24 cellular contexts compared by ENCODE assay signal in the genomic region with DNA sequence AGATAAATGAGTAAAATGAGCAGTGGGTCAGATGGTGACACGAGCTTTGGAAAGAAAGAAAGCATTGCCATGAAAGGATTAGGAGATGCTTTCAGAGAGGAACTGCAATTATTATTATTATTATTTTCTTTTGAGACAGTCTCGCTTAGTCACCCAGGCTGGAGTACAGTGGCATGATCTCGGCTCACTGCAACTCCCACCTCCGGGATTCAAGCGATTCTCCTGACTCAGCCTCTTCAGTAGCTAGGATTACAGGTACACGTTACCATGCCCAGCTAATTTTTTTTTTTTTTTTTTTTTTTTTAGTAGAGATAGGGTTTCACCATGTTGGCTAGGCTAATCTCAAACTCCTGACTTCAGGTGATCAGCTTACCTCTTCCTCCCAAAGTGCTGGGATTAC.
DNase-seq lines count a peak whose midpoint lies in the region; ATAC-seq and TF ChIP-seq lines count a peak whose summit lies in the region.
"Had no signal": no experiment of that assay in that cellular context is flagged by ENCODE, and none has a peak within 500 bp of the region (broad histone marks: within the 10 kb centered on the region; RNA-seq: fewer than 3 reads in every experiment).

No MANE protein-coding gene starts in this region.

- H3K27me3 ChIP-seq in GM23338 (ENCODE audit: insufficient read depth) (no peaks in the 10 kb centered on the region), mammary epithelial cell (ENCODE audit: insufficient read depth, low read length) (no peaks in the 10 kb centered on the region), gastroesophageal sphincter (no peaks in the 10 kb centered on the region), sigmoid colon (no peaks in the 10 kb centered on the region)
- H3K27me3 ChIP-seq: SJSA1 had no signal

- H3K27ac ChIP-seq in GM23338 (ENCODE audit: low read depth): no peak overlapping the region
- H3K27ac ChIP-seq in mammary epithelial cell (ENCODE audit: insufficient read depth, low read depth, low read length): no peak overlapping the region
- H3K27ac ChIP-seq in gastroesophageal sphincter: peak overlapping the region in 3 of 4 donors; percentile 77 to 79 (median 77)
- peak overlapping the region; percentile 53 to 77 (median 72) for H3K27ac ChIP-seq in sigmoid colon
- H3K27ac ChIP-seq: BLaER1 treated with 17β-estradiol and CSF1 and Interleukin-3, amounts not matched to agents 10 nM and 100 nM; GM23248; SJSA1 had no signal

- 83% methylated on average over 6 of the region's 6 CpGs for WGBS in mammary epithelial cell (ENCODE audit: low coverage, missing lambda C conversion rate)
- 25 to 38% methylated on average over 5 to 6 of the region's 6 CpGs for WGBS in gastroesophageal sphincter (ENCODE audit: low coverage in 1 of 2), 2 donors
- WGBS in sigmoid colon, 2 donors: 82 to 83% methylated on average over 6 of the region's 6 CpGs

- H3K9me2 ChIP-seq in GM23338 (ENCODE audit: insufficient read depth): no peaks in the 10 kb centered on the region

- BruUV-seq in mammary epithelial cell (replicated peaks; lab: Mats Ljungman, UMichigan): no TSS peak

- dilution Hi-C loops in mammary epithelial cell (cut with HindIII; ENCODE audit: low sequenced_read_pairs): no loop called here

- no peak for DNase-seq in GM23338 (ENCODE audit: low spot score)
- DNase-seq in mammary epithelial cell: peak; percentile 34
- no peak for DNase-seq in sigmoid colon
- no peak for DNase-seq in T-helper 17 cell
- DNase-seq in glutamatergic neuron: no peak
- DNase-seq: 8988T; CD4-positive, alpha-beta memory T cell; DND-41; GM23248; HCEC 1CT; KG1; NCI-H1092 treated with DMSO at 0.1 percent for 48 hours; NCI-H146; NCI-H2081; NCI-H2171 treated with DMSO at 0.1 percent for 48 hours; NCI-H446; NCI-H526; OCI-M1 had no signal

- no peak overlapping the region for H3K9ac ChIP-seq in mammary epithelial cell (ENCODE audit: insufficient read depth, low read length)
- H3K9ac ChIP-seq: BLaER1 treated with 17β-estradiol and CSF1 and Interleukin-3, amounts not matched to agents 10 nM and 100 nM; GM23248 had no signal

- peaks cover 2% of the 10 kb centered on the region for H3K27me3 Mint-ChIP-seq in GM23338 (ENCODE audit: insufficient read depth, low read depth, poor library complexity)
- H3K27me3 Mint-ChIP-seq in T-helper 17 cell: no peaks in the 10 kb centered on the region
- peaks cover 3% of the 10 kb centered on the region for H3K27me3 Mint-ChIP-seq in glutamatergic neuron (ENCODE audit: unreplicated experiment)
- H3K27me3 Mint-ChIP-seq: CD4-positive, alpha-beta memory T cell had no signal

- H3K36me3 ChIP-seq in GM23338 (ENCODE audit: insufficient read depth): no peaks in the 10 kb centered on the region
- no peaks in the 10 kb centered on the region for H3K36me3 ChIP-seq in mammary epithelial cell (ENCODE audit: insufficient read depth, low read length)
- no peaks in the 10 kb centered on the region for H3K36me3 ChIP-seq in gastroesophageal sphincter
- H3K36me3 ChIP-seq in sigmoid colon: no peaks in the 10 kb centered on the region
- H3K36me3 ChIP-seq: BLaER1 treated with 17β-estradiol and CSF1 and Interleukin-3, amounts not matched to agents 10 nM and 100 nM; SJSA1 had no signal

- TF ChIP-seq EP300 in gastroesophageal sphincter (IDR thresholded peaks at IDR 0.05): no peak
- no peak for TF ChIP-seq EP300 in sigmoid colon (IDR thresholded peaks at IDR 0.05)

- H3K79me2 ChIP-seq in GM23338 (replicated peaks; ENCODE audit: insufficient read depth) (no peaks in the 10 kb centered on the region), mammary epithelial cell (ENCODE audit: insufficient read depth, low read length) (no peaks in the 10 kb centered on the region)

- CTCF ChIA-PET in mammary epithelial cell (lab: Charles Lee; ENCODE audit: low non-redundant PET): no interaction called here

- no peak for TF ChIP-seq CTCF in GM23338 (conservative IDR thresholded peaks at IDR 0.05; ENCODE audit: low read depth in 2 of 2)
- no peak for TF ChIP-seq CTCF in mammary epithelial cell (conservative IDR thresholded peaks at IDR 0.05 in 1 of 2, IDR thresholded peaks at IDR 0.05 in 1 of 2; ENCODE audit: extremely low read depth in 1 of 2, insufficient read depth in 1 of 2, low read depth in 1 of 2, low read length in 2 of 2)
- TF ChIP-seq CTCF in gastroesophageal sphincter (IDR thresholded peaks at IDR 0.05): no peak
- no peak for TF ChIP-seq CTCF in sigmoid colon (IDR thresholded peaks at IDR 0.05)
- no peak for TF ChIP-seq CTCF in glutamatergic neuron (IDR thresholded peaks at IDR 0.05; ENCODE audit: partially characterized antibody, unreplicated experiment)

- H3K9me3 ChIP-seq in mammary epithelial cell (replicated peaks; ENCODE audit: insufficient read depth, low read length) (no peaks in the 10 kb centered on the region), gastroesophageal sphincter (no peaks in the 10 kb centered on the region), sigmoid colon (no peaks in the 10 kb centered on the region), T-helper 17 cell (ENCODE audit: control insufficient read depth, low read length, poor library complexity, severe bottlenecking) (no peaks in the 10 kb centered on the region)
- H3K9me3 ChIP-seq: BLaER1 treated with 17β-estradiol and CSF1 and Interleukin-3, amounts not matched to agents 10 nM and 100 nM; SJSA1 had no signal

- H4K20me1 ChIP-seq in GM23338 (replicated peaks; ENCODE audit: insufficient read depth) (no peaks in the 10 kb centered on the region), mammary epithelial cell (ENCODE audit: insufficient read depth, low read length) (no peaks in the 10 kb centered on the region)

- no peaks in the 10 kb centered on the region for H3F3A ChIP-seq in GM23338 (replicated peaks; ENCODE audit: low read depth)

- TF ChIP-seq POLR2A in gastroesophageal sphincter (IDR thresholded peaks at IDR 0.05) (no peak), sigmoid colon (IDR thresholded peaks at IDR 0.05) (no peak)

- no peak for ATAC-seq in GM23338
- no peak for ATAC-seq in gastroesophageal sphincter
- ATAC-seq in T-helper 17 cell: no peak
- no peak for ATAC-seq in GM18520 (IDR thresholded peaks at IDR 0.05; ENCODE audit: unreplicated experiment)
- ATAC-seq: GM12878, Right ventricle myocardium inferior had no signal

- H2AFZ ChIP-seq in GM23338 (no peak overlapping the region), mammary epithelial cell (ENCODE audit: low read depth, low read length) (no peak overlapping the region)
- H2AFZ ChIP-seq: GM23248 had no signal

- no peak overlapping the region for H3K4me3 Mint-ChIP-seq in GM23338
- no peak overlapping the region for H3K4me3 Mint-ChIP-seq in T-helper 17 cell
- no peak overlapping the region for H3K4me3 Mint-ChIP-seq in glutamatergic neuron (ENCODE audit: unreplicated experiment)
- H3K4me3 Mint-ChIP-seq: CD4-positive, alpha-beta memory T cell had no signal

- H3K4me1 ChIP-seq in GM23338 (ENCODE audit: insufficient read depth): peaks cover 20% of the 10 kb centered on the region
- peaks cover 14% of the 10 kb centered on the region for H3K4me1 ChIP-seq in mammary epithelial cell (ENCODE audit: insufficient read depth, low read length)
- peaks cover 6 to 39% (median 9%) of the 10 kb centered on the region in 3 donors for H3K4me1 ChIP-seq in gastroesophageal sphincter
- H3K4me1 ChIP-seq in sigmoid colon: peaks cover 0 to 31% (median 24%) of the 10 kb centered on the region in 4 donors
- H3K4me1 ChIP-seq: SJSA1 had no signal

- intact Hi-C loops in mammary epithelial cell (cut with micrococcal nuclease) (no loop called here), sigmoid colon (cut with DNase I) (loop anchor here (5.0 kb wide), 1 partner anchor 75 kb away; a partner anchor contains a TSS)

- no peak overlapping the region for H3K4me2 ChIP-seq in GM23338
- no peak overlapping the region for H3K4me2 ChIP-seq in mammary epithelial cell (ENCODE audit: insufficient read depth, low read depth, low read length)
- H3K4me2 ChIP-seq: BLaER1 treated with 17β-estradiol and CSF1 and Interleukin-3, amounts not matched to agents 10 nM and 100 nM had no signal

- H3K36me3 Mint-ChIP-seq in GM23338 (ENCODE audit: low read depth): no peaks in the 10 kb centered on the region
- H3K36me3 Mint-ChIP-seq in T-helper 17 cell (ENCODE audit: low read depth): peaks cover 7% of the 10 kb centered on the region
- H3K36me3 Mint-ChIP-seq in glutamatergic neuron (ENCODE audit: unreplicated experiment): no peaks in the 10 kb centered on the region

- no peaks in the 10 kb centered on the region for H3K9me3 Mint-ChIP-seq in GM23338
- H3K9me3 Mint-ChIP-seq in glutamatergic neuron (ENCODE audit: unreplicated experiment): no peaks in the 10 kb centered on the region
- H3K9me3 Mint-ChIP-seq: CD4-positive, alpha-beta memory T cell had no signal

- in situ Hi-C loops in mammary epithelial cell (cut with MboI; ENCODE audit: low sequenced_read_pairs in 2 of 2): no loop called here

- peak overlapping the region; percentile 33; the same call in 1 of the 2 replicates for H3K27ac Mint-ChIP-seq in GM23338
- no peak overlapping the region for H3K27ac Mint-ChIP-seq in T-helper 17 cell
- H3K27ac Mint-ChIP-seq in glutamatergic neuron (ENCODE audit: unreplicated experiment): no peak overlapping the region

- H3K4me1 Mint-ChIP-seq in GM23338 (peaks cover 2% of the 10 kb centered on the region; the same call in 2 of the 3 replicates), T-helper 17 cell (peaks cover 9% of the 10 kb centered on the region), glutamatergic neuron (ENCODE audit: low read depth, unreplicated experiment) (no peaks in the 10 kb centered on the region)

- no peak overlapping the region for H3K4me3 ChIP-seq in GM23338
- no peak overlapping the region for H3K4me3 ChIP-seq in mammary epithelial cell (replicated peaks in 1 of 3; ENCODE audit: insufficient read depth in 1 of 3, low read depth in 2 of 3, low read length in 3 of 3)
- H3K4me3 ChIP-seq in gastroesophageal sphincter: no peak overlapping the region
- no peak overlapping the region for H3K4me3 ChIP-seq in sigmoid colon
- H3K4me3 ChIP-seq: BLaER1 treated with 17β-estradiol and CSF1 and Interleukin-3, amounts not matched to agents 10 nM and 100 nM; GM12878; GM23248; SJSA1 had no signal

Comparison
In these comparisons a context has a peak if more than half of its experiments do, and no peak if none do; other contexts are left out.
1. H3K27ac ChIP-seq: peak in gastroesophageal sphincter (3 of 4) and sigmoid colon (4 of 4); none in GM23338 (single experiment) and mammary epithelial cell (single experiment).